ENCODE assay signal across 14 cellular contexts in the genomic region with DNA sequence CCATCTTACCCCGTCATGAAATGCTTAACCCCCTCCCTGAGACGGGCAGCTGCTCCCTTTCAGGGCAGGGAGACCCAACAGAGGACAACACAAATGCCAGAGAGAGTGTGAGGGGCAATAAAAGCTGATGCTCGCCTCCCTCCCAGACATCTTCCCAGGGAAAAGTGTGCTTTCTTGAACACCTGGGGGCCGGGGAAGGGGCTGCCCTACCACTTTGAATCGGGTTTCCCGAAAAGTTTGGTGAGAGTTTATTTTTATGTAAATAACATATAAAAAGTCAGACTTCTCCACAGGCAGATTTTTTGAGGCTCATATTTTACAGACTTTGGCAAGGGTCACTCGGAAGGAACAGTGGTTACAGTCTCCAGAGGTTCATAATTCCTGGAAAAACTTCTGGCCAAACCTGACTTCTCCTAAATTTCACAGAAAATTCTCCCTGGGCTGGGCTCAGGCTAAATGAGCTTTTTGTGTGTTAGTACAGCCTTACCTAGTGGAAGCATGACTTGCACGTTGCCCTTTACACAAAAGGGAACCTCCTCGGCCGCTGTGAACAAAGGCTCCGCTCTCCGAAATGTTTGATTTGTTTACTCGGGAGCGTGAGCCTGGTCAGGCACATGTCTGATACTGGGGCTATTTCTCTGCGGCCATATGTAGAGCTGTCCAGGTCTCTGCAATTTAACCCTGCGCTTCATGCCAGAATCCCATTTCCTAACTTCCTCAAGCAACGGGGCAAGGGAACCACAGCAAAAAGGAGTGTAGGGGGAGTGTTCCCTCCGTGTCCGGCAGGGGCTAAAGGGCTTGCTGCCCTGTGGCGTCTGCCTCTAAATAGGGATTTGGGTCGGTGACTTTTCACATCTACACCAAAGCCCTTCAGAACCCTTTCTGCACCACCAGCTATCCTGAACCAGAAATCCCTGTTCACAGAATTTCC. TPM values are rescaled to one million over a fixed set of nuclear protein-coding genes. Genes with fewer than 3 reads are reported as not detected.
DNase-seq lines count a peak whose midpoint lies in the region; ATAC-seq, FAIRE-seq and TF ChIP-seq lines count a peak whose summit lies in the region.
"Had no signal": no experiment of that assay in that cellular context is flagged by ENCODE, and none has a peak within 500 bp of the region (broad histone marks: within the 10 kb centered on the region; RNA-seq: fewer than 3 reads in every experiment).

No MANE protein-coding gene starts in this region.

- intact Hi-C loops in Caco-2 (cut with micrococcal nuclease; ENCODE audit: unreplicated experiment): loop anchor here (1.0 to 10.0 kb wide), 4 partner anchors 45 to 515 kb away; no protein-coding TSS in a partner anchor

- TF ChIP-seq CTCF in Caco-2 (IDR thresholded peaks at IDR 0.05; ENCODE audit: insufficient read depth in 1 of 2, low read depth in 1 of 2, low read length in 1 of 2, severe bottlenecking in 1 of 2, unreplicated experiment in 1 of 2) (peak in 1 of 2 experiments; percentile 41), H1 (IDR thresholded peaks at IDR 0.05; ENCODE audit: control extremely low read depth in 1 of 3, insufficient read depth in 1 of 3, low read depth in 1 of 3, low read length in 3 of 3) (peak; percentile 39 to 65 (median 55))

- H3K4ac ChIP-seq in H1 (replicated peaks; ENCODE audit: insufficient read length, low read depth, low read length) (no peak overlapping the region), mesenchymal stem cell (ENCODE audit: low read depth in 1 of 2, low read length in 2 of 2) (no peak overlapping the region)

- FAIRE-seq in H1 (lab: Jason Lieb, UNC): no peak
- FAIRE-seq: GM18507 had no signal

- no peaks in the 10 kb centered on the region for H3K79me2 ChIP-seq in H1 (ENCODE audit: control insufficient read depth in 1 of 2, insufficient read depth in 2 of 2, low read length in 2 of 2)

- H4K91ac ChIP-seq in H1 (replicated peaks; ENCODE audit: insufficient read length, low read length): peak overlapping the region; percentile 29
- peak overlapping the region; percentile 70 for H4K91ac ChIP-seq in mesenchymal stem cell (ENCODE audit: low read length)

- H2BK120ac ChIP-seq in H1 (replicated peaks; ENCODE audit: low read depth, low read length): no peak overlapping the region
- no peak overlapping the region for H2BK120ac ChIP-seq in mesenchymal stem cell (ENCODE audit: low read depth, low read length)

- H3K4me3 ChIP-seq in Caco-2 (ENCODE audit: low read depth, low read length) (no peak overlapping the region), H1 (ENCODE audit: extremely low read depth in 1 of 4, insufficient read depth in 2 of 4, low read depth in 3 of 4, low read length in 4 of 4) (peak overlapping the region; percentile 25 to 56 (median 41); a peak in 7 of 8 replicates), mesenchymal stem cell (ENCODE audit: insufficient read depth in 1 of 2, low read depth in 1 of 2, low read length in 2 of 2) (no peak overlapping the region)

- H2AFZ ChIP-seq in H1 (ENCODE audit: low read length) (peak overlapping the region; percentile 43; the same call in 1 of the 2 replicates), mesenchymal stem cell (ENCODE audit: low read depth, low read length) (no peak overlapping the region)

- H3K36me3 Mint-ChIP-seq in Caco-2 (ENCODE audit: insufficient read depth, unreplicated experiment): no peaks in the 10 kb centered on the region
- no peaks in the 10 kb centered on the region for H3K36me3 Mint-ChIP-seq in stimulated activated effector memory CD8-positive, alpha-beta T cell treated with anti-CD3 and anti-CD28 coated beads, Interleukin-12 subunit alpha, Interleukin-12 subunit beta, amount 100 ng/mL, for 72 hours
- H3K36me3 Mint-ChIP-seq: CD4-positive, alpha-beta memory T cell had no signal

- H3K79me1 ChIP-seq in H1 (ENCODE audit: low read depth, low read length) (no peaks in the 10 kb centered on the region), mesenchymal stem cell (replicated peaks; ENCODE audit: low read length, poor library complexity, severe bottlenecking) (no peaks in the 10 kb centered on the region)

- H3K23me2 ChIP-seq in H1 (ENCODE audit: low read depth, low read length): peaks cover 7% of the 10 kb centered on the region

- DNase-seq in Caco-2: peak in 1 of 2 experiments; percentile 34
- DNase-seq in NCI-H146 treated with DMSO at 0.1 percent for 48 hours (lab: John Stamatoyannopoulos, UW; ENCODE audit: unreplicated experiment): peak; percentile 25
- peak in 1 of 2 experiments; percentile 60 for DNase-seq in H1 (ENCODE audit: low read depth in 1 of 2, low spot score in 2 of 2)
- DNase-seq in mesenchymal stem cell: peak; percentile 49
- DNase-seq in GM03348 (ENCODE audit: low spot score): no peak
- no peak for DNase-seq in stimulated activated effector memory CD8-positive, alpha-beta T cell treated with anti-CD3 and anti-CD28 coated beads, Interleukin-12 subunit alpha, Interleukin-12 subunit beta, amount 100 ng/mL, for 72 hours (ENCODE audit: low spot score in 2 of 2)
- DNase-seq: activated effector memory CD4-positive, alpha-beta T cell treated with anti-CD3 and anti-CD28 coated beads, Interleukin-2, amount 50 U/mL, for 16 hours; NCI-H1105 had no signal

- H3K36me3 ChIP-seq in Caco-2 (ENCODE audit: control insufficient read depth, insufficient read depth, low read length): no peaks in the 10 kb centered on the region
- H3K36me3 ChIP-seq in H1 (ENCODE audit: control insufficient read depth in 2 of 4, insufficient read depth in 4 of 4, low read length in 3 of 4): no peaks in the 10 kb centered on the region
- H3K36me3 ChIP-seq in mesenchymal stem cell (ENCODE audit: control insufficient read depth in 1 of 2, insufficient read depth in 2 of 2, low read depth in 1 of 2, low read length in 2 of 2): peaks cover 0 to 83% of the 10 kb centered on the region in 2 experiments

- peaks cover 12% of the 10 kb centered on the region for H3K27me3 Mint-ChIP-seq in Caco-2 (ENCODE audit: insufficient read depth, unreplicated experiment)

- H2BK20ac ChIP-seq in H1 (ENCODE audit: low read length): no peak overlapping the region

- H3K4me3 Mint-ChIP-seq in Caco-2 (ENCODE audit: unreplicated experiment): peak overlapping the region; percentile 65
- H3K4me3 Mint-ChIP-seq in stimulated activated effector memory CD8-positive, alpha-beta T cell treated with anti-CD3 and anti-CD28 coated beads, Interleukin-12 subunit alpha, Interleukin-12 subunit beta, amount 100 ng/mL, for 72 hours: no peak overlapping the region
- H3K4me3 Mint-ChIP-seq: CD4-positive, alpha-beta memory T cell had no signal

- BruUV-seq in Caco-2 (replicated peaks; lab: Mats Ljungman, UMichigan): no TSS peak

- CTCF ChIA-PET in Caco-2 (lab: Charles Lee): interaction anchor here (0.7 to 1.8 kb wide), 10 partner anchors 9 to 515 kb away, joined by 3 to 8 read pairs (median 4); no protein-coding TSS in a partner anchor
- CTCF ChIA-PET in H1 (lab: Charles Lee; ENCODE audit: partially characterized antibody): interaction anchor here (0.5 to 6.5 kb wide), 39 partner anchors 9 to 735 kb away, joined by 3 to 70 read pairs (median 5); no protein-coding TSS in a partner anchor

- no peaks in the 10 kb centered on the region for H4K20me1 ChIP-seq in H1 (replicated peaks in 1 of 2; ENCODE audit: control insufficient read depth in 1 of 2, insufficient read depth in 2 of 2, low read length in 2 of 2)

- POLR2A ChIA-PET in Caco-2 (lab: Charles Lee) (no interaction called here), H1 (lab: Charles Lee; ENCODE audit: partially characterized antibody) (no interaction called here)

- H3K14ac ChIP-seq in H1 (ENCODE audit: insufficient read length): no peak overlapping the region
- no peak overlapping the region for H3K14ac ChIP-seq in mesenchymal stem cell (ENCODE audit: low read length in 2 of 2)

- H3K23ac ChIP-seq in H1 (ENCODE audit: insufficient read length) (no peak overlapping the region), mesenchymal stem cell (ENCODE audit: low read length in 2 of 2) (no peak overlapping the region)

- H4K5ac ChIP-seq in H1 (ENCODE audit: insufficient read length, low read depth, low read length): no peak overlapping the region

- no peak for TF ChIP-seq EP300 in H1 (IDR thresholded peaks at IDR 0.05; ENCODE audit: borderline replicate concordance in 1 of 2, low read depth in 2 of 2, low read length in 2 of 2)

- H3K27ac Mint-ChIP-seq in Caco-2 (ENCODE audit: unreplicated experiment): no peak overlapping the region
- H3K27ac Mint-ChIP-seq in stimulated activated effector memory CD8-positive, alpha-beta T cell treated with anti-CD3 and anti-CD28 coated beads, Interleukin-12 subunit alpha, Interleukin-12 subunit beta, amount 100 ng/mL, for 72 hours: no peak overlapping the region
- H3K27ac Mint-ChIP-seq: CD4-positive, alpha-beta memory T cell had no signal

- no peak for TF ChIP-seq POLR2A in H1 (IDR thresholded peaks at IDR 0.05; ENCODE audit: control extremely low read depth in 1 of 2, low read depth in 2 of 2, low read length in 2 of 2)

- H3K4me1 ChIP-seq in Caco-2 (peaks cover 9% of the 10 kb centered on the region), H1 (replicated peaks in 1 of 4; ENCODE audit: control insufficient read depth in 3 of 4, insufficient read depth in 4 of 4, low read length in 3 of 4) (peaks cover 5 to 34% (median 10%) of the 10 kb centered on the region in 4 experiments), mesenchymal stem cell (ENCODE audit: control insufficient read depth, insufficient read depth, low read depth, low read length) (peaks cover 20% of the 10 kb centered on the region)

- no peaks in the 10 kb centered on the region for H3K4me1 Mint-ChIP-seq in Caco-2 (ENCODE audit: low read depth, unreplicated experiment)
- H3K4me1 Mint-ChIP-seq in stimulated activated effector memory CD8-positive, alpha-beta T cell treated with anti-CD3 and anti-CD28 coated beads, Interleukin-12 subunit alpha, Interleukin-12 subunit beta, amount 100 ng/mL, for 72 hours: no peaks in the 10 kb centered on the region
- H3K4me1 Mint-ChIP-seq: CD4-positive, alpha-beta memory T cell had no signal

- no peak overlapping the region for H2AK5ac ChIP-seq in H1 (ENCODE audit: low read depth, low read length)
- H2AK5ac ChIP-seq in mesenchymal stem cell (ENCODE audit: low read length, severe bottlenecking): no peak overlapping the region

- H3K18ac ChIP-seq in H1 (ENCODE audit: extremely low read depth, low read length) (peak overlapping the region; percentile 71), mesenchymal stem cell (ENCODE audit: low read depth in 1 of 2, low read length in 2 of 2) (no peak overlapping the region)

- no peaks in the 10 kb centered on the region; the same call in 1 of the 2 replicates for H3K27me3 ChIP-seq in Caco-2 (replicated peaks; ENCODE audit: control insufficient read depth, insufficient read depth, low read length)
- H3K27me3 ChIP-seq in H1 (replicated peaks in 1 of 4; ENCODE audit: control insufficient read depth in 3 of 4, extremely low read depth in 1 of 4, insufficient read depth in 3 of 4, low read length in 3 of 4): peaks cover 3 to 31% (median 24%) of the 10 kb centered on the region in 4 experiments
- H3K27me3 ChIP-seq in mesenchymal stem cell (ENCODE audit: control insufficient read depth in 1 of 2, insufficient read depth in 1 of 2, low read length in 2 of 2): peaks cover 53 to 67% of the 10 kb centered on the region in 2 experiments

- WGBS in H1 (ENCODE audit: extremely low coverage in 1 of 2, insufficient coverage in 1 of 2, insufficient read length in 1 of 2, insufficient replicate concordance in 2 of 2, low coverage in 1 of 2, low lambda C conversion rate in 2 of 2, missing lambda C conversion rate in 1 of 2), 2 experiments: 18% methylated on average over 21 of the region's 21 CpGs; no CpG with 5 or more reads in 1 of the 2 experiments
- 15% methylated on average over 16 of the region's 21 CpGs for WGBS in mesenchymal stem cell

- H3K9ac ChIP-seq in H1 (replicated peaks in 1 of 4; ENCODE audit: extremely low read depth in 1 of 4, low read depth in 3 of 4, low read length in 3 of 4): no peak overlapping the region
- H3K9ac ChIP-seq in mesenchymal stem cell (ENCODE audit: low read length): peak overlapping the region; percentile 9

- no peak overlapping the region for H3K56ac ChIP-seq in H1 (replicated peaks; ENCODE audit: insufficient read length, low read depth, low read length)

- peak overlapping the region; percentile 77 to 83 for H3K4me2 ChIP-seq in H1 (ENCODE audit: insufficient read depth in 1 of 2, low read depth in 2 of 2, low read length in 2 of 2)
- H3K4me2 ChIP-seq in mesenchymal stem cell (ENCODE audit: low read length, poor library complexity, severe bottlenecking): peak overlapping the region; percentile 69

- TF ChIP-seq RAD21 in H1 (IDR thresholded peaks at IDR 0.05 in 1 of 2, conservative IDR thresholded peaks at IDR 0.05 in 1 of 2; ENCODE audit: low read depth in 2 of 2, low read length in 2 of 2): peak in 1 of 2 experiments; percentile 12; a peak in 1 of 4 replicates

- 0 out of 2 replicates have a peak overlapping the region, but pooled peaks have one; percentile 29 for H2BK15ac ChIP-seq in H1 (ENCODE audit: low read length)
- H2BK15ac ChIP-seq in mesenchymal stem cell (ENCODE audit: low read depth, poor library complexity, severe bottlenecking): no peak overlapping the region

- H3K27ac ChIP-seq in H1 (ENCODE audit: low read depth, low read length) (no peak overlapping the region), mesenchymal stem cell (ENCODE audit: low read length, poor library complexity, severe bottlenecking) (no peak overlapping the region)
- H3K27ac ChIP-seq: epithelial cell of prostate had no signal

- H4K8ac ChIP-seq in H1 (ENCODE audit: extremely low read depth, insufficient read depth, low read length) (no peak overlapping the region), mesenchymal stem cell (ENCODE audit: low read length) (no peak overlapping the region)

- peak overlapping the region; percentile 84 for H2BK12ac ChIP-seq in H1 (ENCODE audit: low read depth, low read length)
- no peak overlapping the region for H2BK12ac ChIP-seq in mesenchymal stem cell (ENCODE audit: low read length in 2 of 2)

- no peaks in the 10 kb centered on the region for H3K9me3 Mint-ChIP-seq in Caco-2 (ENCODE audit: unreplicated experiment)
- no peaks in the 10 kb centered on the region for H3K9me3 Mint-ChIP-seq in stimulated activated effector memory CD8-positive, alpha-beta T cell treated with anti-CD3 and anti-CD28 coated beads, Interleukin-12 subunit alpha, Interleukin-12 subunit beta, amount 100 ng/mL, for 72 hours
- H3K9me3 Mint-ChIP-seq: CD4-positive, alpha-beta memory T cell had no signal

- ATAC-seq in HG03378 (IDR thresholded peaks at IDR 0.05; ENCODE audit: unreplicated experiment) (no peak), HG03460 (IDR thresholded peaks at IDR 0.05; ENCODE audit: unreplicated experiment) (no peak)
- ATAC-seq in stimulated activated effector memory CD8-positive, alpha-beta T cell treated with anti-CD3 and anti-CD28 coated beads, Interleukin-12 subunit alpha, Interleukin-12 subunit beta, amount 100 ng/mL, for 72 hours: no peak

- H3K9me3 ChIP-seq in Caco-2 (no peaks in the 10 kb centered on the region), H1 (ENCODE audit: insufficient read depth in 2 of 2, low read depth in 1 of 2, low read length in 1 of 2) (peaks cover 0 to 8% of the 10 kb centered on the region in 2 experiments; a peak in 1 of 4 replicates), mesenchymal stem cell (ENCODE audit: control insufficient read depth, low read length) (no peaks in the 10 kb centered on the region)

- H2BK5ac ChIP-seq in H1 (ENCODE audit: low read depth, low read length) (no peak overlapping the region), mesenchymal stem cell (ENCODE audit: low read depth, low read length, poor library complexity, severe bottlenecking) (no peak overlapping the region)

RNA-seq across cellular contexts. Expression of gene RTL1, which starts 3.4 kb away (rescaled TPM):
- total RNA-seq in Caco-2 (2022): not detected in 2 replicates
- not detected in 2 replicates for total RNA-seq in H1 (2021; fragmentation: NEBNext Ultra II Directional; extraction: Animal tissue kit (Norgen Biotek cat#: 25700))
- 0.02 TPM in 1 of 2 replicates, not detected in the other for polyA plus RNA-seq in H1 (2011; rRNA removed)
- not detected for polyA plus RNA-seq in H1 (2011; cell fraction: cytosol; rRNA removed)
- polyA plus RNA-seq in H1 (2011; cell fraction: nucleus; rRNA removed): 0.01 TPM
- polyA plus RNA-seq in H1 (2012, experiment 1 of 2): not detected in 4 replicates
- polyA plus RNA-seq in H1 (2012, experiment 2 of 2): 0.05 TPM
- 0.02 TPM for polyA plus RNA-seq in H1 (2013, experiment 1 of 2)
- polyA plus RNA-seq in H1 (2013, experiment 2 of 2): not detected
- not detected in 2 replicates for polyA minus RNA-seq in H1 (2011; rRNA and poly(A)+ RNA removed)
- not detected for polyA minus RNA-seq in H1 (2011; cell fraction: cytosol; rRNA and poly(A)+ RNA removed)
- polyA minus RNA-seq in H1 (2011; cell fraction: nucleus; rRNA and poly(A)+ RNA removed): not detected
- polyA plus RNA-seq in mesenchymal stem cell (2013, experiment 1 of 2): 0.07 TPM
- 0.04 TPM for polyA plus RNA-seq in mesenchymal stem cell (2013, experiment 2 of 2)
- total RNA-seq: CD4-positive, alpha-beta memory T cell; T-helper 1 cell treated with Interleukin-12 subunit alpha and Interleukin-12 subunit beta and Interleukin-4 antibody, amounts not matched to agents 30 ng/mL and 1 ng/mL, for 36 hours had no signal
- polyA plus RNA-seq: CD4-positive, alpha-beta memory T cell had no signal

Comparison
In these comparisons a context has a peak if more than half of its experiments do, and no peak if none do; other contexts are left out.
1. DNase-seq: peak in NCI-H146 treated with DMSO at 0.1 percent for 48 hours (single experiment) and mesenchymal stem cell (single experiment); none in GM03348 (single experiment) and stimulated activated effector memory CD8-positive, alpha-beta T cell treated with anti-CD3 and anti-CD28 coated beads, Interleukin-12 subunit alpha, Interleukin-12 subunit beta, amount 100 ng/mL, for 72 hours (0 of 2).
2. H3K4me3 ChIP-seq: peak in H1 (4 of 4); none in Caco-2 (single experiment) and mesenchymal stem cell (0 of 2).